8 cellular contexts compared by ENCODE assay signal in the genomic region with DNA sequence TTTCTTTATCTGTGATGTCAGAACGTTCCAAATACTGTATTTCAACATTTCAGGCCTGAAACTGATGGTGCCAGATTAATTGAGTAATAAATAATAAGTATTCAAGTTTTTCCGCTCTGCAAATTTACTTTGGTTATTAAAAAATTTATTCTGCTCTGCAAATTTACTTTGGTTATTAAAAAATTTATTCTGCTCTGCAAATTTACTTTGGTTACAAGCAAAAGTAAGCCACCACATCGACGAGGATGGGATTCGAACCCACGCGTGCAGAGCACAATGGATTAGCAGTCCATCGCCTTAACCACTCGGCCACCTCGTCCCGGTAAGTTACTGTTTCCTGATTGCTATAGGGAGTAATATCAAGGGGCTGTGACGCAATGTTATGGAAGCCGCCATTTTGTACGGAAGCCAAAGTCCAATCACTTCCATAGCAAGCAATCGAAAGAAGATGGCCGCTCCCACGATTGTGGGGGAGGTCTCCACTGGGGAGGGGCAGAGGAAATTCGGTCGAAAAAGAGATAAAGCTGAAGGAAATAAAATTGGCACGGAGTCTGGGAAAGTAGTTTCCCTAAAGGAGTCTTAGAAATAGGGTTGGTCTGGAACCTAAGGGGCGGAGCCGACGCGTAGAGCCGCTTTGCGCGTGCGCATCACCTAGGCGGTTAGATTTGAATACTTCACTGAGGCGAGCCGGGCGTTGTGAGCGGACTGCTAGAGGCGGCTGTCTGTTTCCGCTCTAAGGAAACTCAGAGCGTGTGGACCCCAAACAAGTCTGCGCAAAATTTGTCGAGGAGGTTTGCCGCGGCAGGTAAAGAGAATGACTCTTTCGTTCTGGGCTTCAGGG.
DNase-seq lines count a peak whose midpoint lies in the region; ATAC-seq and TF ChIP-seq lines count a peak whose summit lies in the region.

Gene KNL1, plus strand, starts transcription at position 662 of the 841 bp plus-strand sequence. CDS start 8,683 bp downstream, outside the sequence.

- DNase-seq in GM06990 (ENCODE audit: extremely low read depth, insufficient read length) = peak; percentile 90
- DNase-seq in NCI-H1092 treated with DMSO at 0.1 percent for 48 hours (lab: John Stamatoyannopoulos, UW) = peak; percentile 96
- peak; percentile 83 for DNase-seq in activated naive CD4-positive, alpha-beta T cell treated with anti-CD3 and anti-CD28 coated beads, Interleukin-2, amount 50 U/mL, for 16 hours
- DNase-seq in globus pallidus (ENCODE audit: low spot score) = peak; percentile 95
- DNase-seq in non-pigmented ciliary epithelial cell (ENCODE audit: low read depth) = peak; percentile 75
- peak; percentile 99 for DNase-seq in superior temporal gyrus (ENCODE audit: extremely low spot score)

- ATAC-seq in HG02610 (IDR thresholded peaks at IDR 0.05; ENCODE audit: unreplicated experiment) = peak; percentile 69
- ATAC-seq in SK-N-SH treated with all-trans-retinoic acid at 6 μM for 48 hours = peak; percentile 83

- TF ChIP-seq CTCF in GM06990 (IDR thresholded peaks at IDR 0.05; ENCODE audit: insufficient read depth, low read length, poor library complexity, severe bottlenecking) = no peak

- H3K4me3 ChIP-seq in GM06990 (replicated peaks; ENCODE audit: low read depth, low read length) = peak within 1 kb of the TSS; percentile 90

- no peaks in the 10 kb centered on the region for H3K27me3 ChIP-seq in GM06990 (replicated peaks; ENCODE audit: control insufficient read depth, insufficient read depth, low read length)

- H3K36me3 ChIP-seq in GM06990 (ENCODE audit: control insufficient read depth, insufficient read depth, low read length) = no peaks in the 10 kb centered on the region

TF ChIP-seq in SK-N-SH treated with all-trans-retinoic acid at 6 μM for 48 hours, 23 proteins besides CTCF, POLR2A, EP300 and RAD21:
- TF ChIP-seq ISL1 (CRISPR knock-in tag; IDR thresholded peaks at IDR 0.05) (0 out of 2 replicates have a peak, but pooled peaks have one; percentile 8), CSDC2 (CRISPR knock-in tag; IDR thresholded peaks at IDR 0.05) (no peak), ZNF565 (CRISPR knock-in tag; conservative IDR thresholded peaks at IDR 0.05; ENCODE audit: low read depth) (peak; percentile 90), ZNF8 (CRISPR knock-in tag; IDR thresholded peaks at IDR 0.05) (no peak), ZNF70 (CRISPR knock-in tag; IDR thresholded peaks at IDR 0.05) (no peak)

Comparison
In these comparisons a context has a peak if more than half of its experiments do, and no peak if none do; other contexts are left out.
1. Peak in every context shown above with its lines: DNase-seq, ATAC-seq and H3K4me3 ChIP-seq.